1 cellular context compared by ENCODE assay signal in the genomic region with DNA sequence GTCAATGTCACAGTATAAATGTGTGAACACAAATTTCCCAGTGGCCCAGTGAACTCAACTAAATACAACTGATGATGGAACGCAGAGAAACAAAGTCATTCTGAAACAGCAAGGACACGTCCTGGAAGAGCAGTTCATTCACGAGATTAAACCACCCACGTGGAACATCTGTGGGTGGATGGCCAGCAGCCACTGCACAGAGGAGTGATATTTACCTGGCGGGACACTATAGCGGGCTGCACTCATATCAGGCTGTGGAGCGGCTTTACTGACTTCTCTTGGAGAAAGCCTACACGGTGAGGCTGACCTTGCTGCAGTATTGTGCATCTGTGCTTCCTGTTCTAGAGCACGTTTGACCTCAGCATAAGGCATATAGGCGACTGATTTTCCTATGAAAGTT.
TF ChIP-seq lines count a peak whose summit lies in the region.

No MANE protein-coding gene starts in this region.

TF ChIP-seq in GM12878, 131 proteins besides CTCF, POLR2A, EP300 and RAD21:
- TF ChIP-seq, protein P1, sequence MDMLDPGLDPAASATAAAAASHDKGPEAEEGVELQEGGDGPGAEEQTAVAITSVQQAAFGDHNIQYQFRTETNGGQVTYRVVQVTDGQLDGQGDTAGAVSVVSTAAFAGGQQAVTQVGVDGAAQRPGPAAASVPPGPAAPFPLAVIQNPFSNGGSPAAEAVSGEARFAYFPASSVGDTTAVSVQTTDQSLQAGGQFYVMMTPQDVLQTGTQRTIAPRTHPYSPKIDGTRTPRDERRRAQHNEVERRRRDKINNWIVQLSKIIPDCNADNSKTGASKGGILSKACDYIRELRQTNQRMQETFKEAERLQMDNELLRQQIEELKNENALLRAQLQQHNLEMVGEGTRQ (IDR thresholded peaks at IDR 0.05; ENCODE audit: borderline replicate concordance, low read depth, low read length), result no peak
- TF ChIP-seq, protein P2, sequence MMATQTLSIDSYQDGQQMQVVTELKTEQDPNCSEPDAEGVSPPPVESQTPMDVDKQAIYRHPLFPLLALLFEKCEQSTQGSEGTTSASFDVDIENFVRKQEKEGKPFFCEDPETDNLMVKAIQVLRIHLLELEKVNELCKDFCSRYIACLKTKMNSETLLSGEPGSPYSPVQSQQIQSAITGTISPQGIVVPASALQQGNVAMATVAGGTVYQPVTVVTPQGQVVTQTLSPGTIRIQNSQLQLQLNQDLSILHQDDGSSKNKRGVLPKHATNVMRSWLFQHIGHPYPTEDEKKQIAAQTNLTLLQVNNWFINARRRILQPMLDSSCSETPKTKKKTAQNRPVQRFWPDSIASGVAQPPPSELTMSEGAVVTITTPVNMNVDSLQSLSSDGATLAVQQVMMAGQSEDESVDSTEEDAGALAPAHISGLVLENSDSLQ (IDR thresholded peaks at IDR 0.05), result no peak
- no peak for TF ChIP-seq CBX3 (IDR thresholded peaks at IDR 0.05; ENCODE audit: borderline replicate concordance, low read depth)
- TF ChIP-seq BHLHE40 (IDR thresholded peaks at IDR 0.05; ENCODE audit: borderline replicate concordance in 1 of 2, low read depth in 2 of 2, low read length in 1 of 2), result 0 out of 4 replicates have a peak, but pooled peaks of 1 of the 2 experiments have one; percentile 8
- TF ChIP-seq, protein P3, sequence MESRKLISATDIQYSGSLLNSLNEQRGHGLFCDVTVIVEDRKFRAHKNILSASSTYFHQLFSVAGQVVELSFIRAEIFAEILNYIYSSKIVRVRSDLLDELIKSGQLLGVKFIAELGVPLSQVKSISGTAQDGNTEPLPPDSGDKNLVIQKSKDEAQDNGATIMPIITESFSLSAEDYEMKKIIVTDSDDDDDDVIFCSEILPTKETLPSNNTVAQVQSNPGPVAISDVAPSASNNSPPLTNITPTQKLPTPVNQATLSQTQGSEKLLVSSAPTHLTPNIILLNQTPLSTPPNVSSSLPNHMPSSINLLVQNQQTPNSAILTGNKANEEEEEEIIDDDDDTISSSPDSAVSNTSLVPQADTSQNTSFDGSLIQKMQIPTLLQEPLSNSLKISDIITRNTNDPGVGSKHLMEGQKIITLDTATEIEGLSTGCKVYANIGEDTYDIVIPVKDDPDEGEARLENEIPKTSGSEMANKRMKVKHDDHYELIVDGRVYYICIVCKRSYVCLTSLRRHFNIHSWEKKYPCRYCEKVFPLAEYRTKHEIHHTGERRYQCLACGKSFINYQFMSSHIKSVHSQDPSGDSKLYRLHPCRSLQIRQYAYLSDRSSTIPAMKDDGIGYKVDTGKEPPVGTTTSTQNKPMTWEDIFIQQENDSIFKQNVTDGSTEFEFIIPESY (IDR thresholded peaks at IDR 0.05), result peak; percentile 81; the same call in 1 of the 2 replicates
- no peak for TF ChIP-seq ZNF24 (IDR thresholded peaks at IDR 0.05)
TF ChIP-seq in GM12878: peak in this region for 2.
